ENCODE assay signal across 7 cellular contexts in the genomic region with DNA sequence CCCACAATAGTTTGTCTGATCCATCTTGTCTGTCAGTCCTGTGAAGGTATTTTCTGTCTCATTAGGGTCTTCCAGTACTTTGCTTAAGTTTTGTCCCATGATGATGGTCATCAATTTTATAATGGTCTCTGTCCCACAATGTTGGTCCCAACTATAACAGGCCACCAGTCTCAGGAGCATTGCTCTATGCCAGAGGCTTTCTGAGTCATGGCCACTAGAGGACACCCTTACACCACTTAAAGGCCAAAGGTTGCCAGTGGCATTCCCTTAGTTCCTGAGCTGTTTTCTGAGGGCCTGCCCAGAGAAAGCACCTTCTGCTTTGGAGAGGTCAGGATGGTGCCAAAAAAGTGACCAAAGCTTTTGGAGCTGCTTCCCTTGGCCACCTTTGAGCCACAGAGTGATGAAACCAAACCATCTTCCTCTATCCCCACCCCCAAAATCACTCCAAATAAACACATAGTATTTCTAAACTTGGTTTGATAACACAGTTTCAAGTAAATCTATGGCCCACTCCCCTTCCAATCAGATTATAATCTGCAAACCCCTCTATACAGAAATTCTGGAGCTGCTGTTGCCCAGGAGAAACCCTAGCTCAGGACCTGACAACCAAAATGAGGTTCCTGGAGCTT. TPM values are rescaled to one million over a fixed set of nuclear protein-coding genes. Genes with fewer than 3 reads are reported as not detected.
A peak's percentile ranks its signal among the peaks of the same experiment; 100 is the strongest.
DNase-seq lines count a peak whose midpoint lies in the region; ATAC-seq, FAIRE-seq and TF ChIP-seq lines count a peak whose summit lies in the region.

No MANE protein-coding gene starts in this region.

- H3K9ac ChIP-seq in K562 (ENCODE audit: insufficient read depth in 1 of 2, low read depth in 2 of 2, low read length in 2 of 2) = no peak overlapping the region

- no peaks in the 10 kb centered on the region for H3K4me1 ChIP-seq in K562 (replicated peaks in 1 of 2; ENCODE audit: control insufficient read depth in 2 of 2, insufficient read depth in 2 of 2, low read length in 2 of 2)

- H3K9me3 ChIP-seq in K562 (replicated peaks; ENCODE audit: control insufficient read depth, insufficient read depth, low read depth, low read length) = no peaks in the 10 kb centered on the region

- peak; percentile 96 for TF ChIP-seq CTCF in GM06990 (IDR thresholded peaks at IDR 0.05; ENCODE audit: insufficient read depth, low read length, poor library complexity, severe bottlenecking)
- peak; percentile 98 for TF ChIP-seq CTCF in LNCaP clone FGC (IDR thresholded peaks at IDR 0.05; ENCODE audit: control insufficient read depth, extremely low read depth, insufficient read depth)
- peak; percentile 84 to 91 (median 86) for TF ChIP-seq CTCF in K562 (IDR thresholded peaks at IDR 0.05 in 2 of 3, conservative IDR thresholded peaks at IDR 0.05 in 1 of 3; ENCODE audit: insufficient read depth in 2 of 3, low read depth in 1 of 3, low read length in 3 of 3)

- no TSS peak for BruUV-seq in K562 (replicated peaks; lab: Mats Ljungman, UMichigan)

- H2AFZ ChIP-seq in K562 (ENCODE audit: low read depth, low read length) = no peak overlapping the region

- H3K9me1 ChIP-seq in K562 (ENCODE audit: control insufficient read depth, insufficient read depth, low read length) = no peaks in the 10 kb centered on the region

- H3K27me3 ChIP-seq in GM06990 (replicated peaks; ENCODE audit: control insufficient read depth, insufficient read depth, low read length) = no peaks in the 10 kb centered on the region
- H3K27me3 ChIP-seq in K562 (ENCODE audit: control insufficient read depth in 2 of 2, insufficient read depth in 2 of 2, low read length in 2 of 2) = peaks cover 0 to 17% of the 10 kb centered on the region in 2 experiments; a peak in 2 of 5 replicates

- TF ChIP-seq EP300 in K562 (IDR thresholded peaks at IDR 0.05; ENCODE audit: low read length) = no peak

- H3K79me2 ChIP-seq in K562 (ENCODE audit: control insufficient read depth, insufficient read depth, low read length) = no peaks in the 10 kb centered on the region

- intact Hi-C loops in K562 (cut with micrococcal nuclease) = loop anchor here (1.0 to 2.0 kb wide), 4 partner anchors 26 to 203 kb away; no protein-coding TSS in a partner anchor

- in situ Hi-C loops in K562 (cut with MboI) = loop anchor here (5.0 kb wide), 1 partner anchor 91 kb away; no protein-coding TSS in a partner anchor

- no peak overlapping the region for H3K4me2 ChIP-seq in K562 (ENCODE audit: insufficient read depth, low read length)

- peak; percentile 89 to 91 for TF ChIP-seq RAD21 in K562 (CRISPR knock-in tag; conservative IDR thresholded peaks at IDR 0.05 in 1 of 2, IDR thresholded peaks at IDR 0.05 in 1 of 2)

- no peak overlapping the region for H3K4me3 ChIP-seq in GM06990 (replicated peaks; ENCODE audit: low read depth, low read length)
- H3K4me3 ChIP-seq in LNCaP clone FGC (ENCODE audit: low read depth, low read length) = no peak overlapping the region
- H3K4me3 ChIP-seq in K562 = no peak overlapping the region

- ATAC-seq in K562 = peak; percentile 96

- H3K36me3 ChIP-seq in GM06990 (ENCODE audit: control insufficient read depth, insufficient read depth, low read length) = no peaks in the 10 kb centered on the region
- H3K36me3 ChIP-seq in K562 (ENCODE audit: control insufficient read depth, insufficient read depth, low read length) = no peaks in the 10 kb centered on the region

- no peak for DNase-seq in GM06990 (ENCODE audit: extremely low read depth, insufficient read length)
- peak; percentile 73 for DNase-seq in H54 (ENCODE audit: insufficient read length, low spot score)
- peak; percentile 32 for DNase-seq in LNCaP clone FGC (ENCODE audit: low read depth)
- peak; percentile 70 for DNase-seq in SK-N-DZ (ENCODE audit: low spot score)
- DNase-seq in K562 (ENCODE audit: extremely low read depth in 1 of 4, low spot score in 3 of 4) = peak; percentile 59 to 71 (median 67)
- DNase-seq in iPS DF 19.7 (ENCODE audit: low read depth, low spot score) = peak; percentile 33
- DNase-seq in stimulated activated CD4-positive, alpha-beta T cell treated with anti-CD3 and anti-CD28 coated beads, Interleukin-12 subunit alpha, Interleukin-12 subunit beta, amount 100 ng/mL, for 4 hours = peak; percentile 31

- 0 out of 2 replicates have a peak, but pooled peaks cover 5% of the 10 kb centered on the region for H4K20me1 ChIP-seq in K562 (replicated peaks; ENCODE audit: control insufficient read depth, insufficient read depth, low read length)

- CTCF ChIA-PET in K562 (lab: Yijun Ruan, JAX; ENCODE audit: low intra/inter-chr PET ratio) = interaction anchor here (0.7 to 1.6 kb wide), 4 partner anchors 23 to 203 kb away, joined by 3 to 17 read pairs (median 4); no protein-coding TSS in a partner anchor

- peak; percentile 61 for FAIRE-seq in H54 (lab: Jason Lieb, UNC)
- peak; percentile 87 for FAIRE-seq in K562 (lab: Jason Lieb, UNC)

- POLR2A ChIA-PET in K562 (lab: Yijun Ruan, JAX) = interaction anchor here (0.7 to 1.8 kb wide), 5 partner anchors 10 to 171 kb away, joined by 3 to 9 read pairs (median 4); partner anchors contain the start of gene EIF3F

- TF ChIP-seq POLR2A in H54 (IDR thresholded peaks at IDR 0.05; ENCODE audit: low read depth, low read length) (no peak), K562 (conservative IDR thresholded peaks at IDR 0.05) (no peak)

- H3K27ac ChIP-seq in K562 (ENCODE audit: extremely low read depth, low read depth, low read length) = no peak overlapping the region

TF ChIP-seq in K562, 482 proteins besides CTCF, POLR2A, EP300 and RAD21 (continues in another document):
- TF ChIP-seq ZNF57 (CRISPR knock-in tag; IDR thresholded peaks at IDR 0.05) (no peak), BRF1 (IDR thresholded peaks at IDR 0.05; ENCODE audit: borderline replicate concordance, extremely low read depth, insufficient read length) (no peak), ZC3H11A (IDR thresholded peaks at IDR 0.05; ENCODE audit: low read depth, low read length) (no peak), KLF6 (CRISPR knock-in tag; IDR thresholded peaks at IDR 0.05; ENCODE audit: borderline replicate concordance) (no peak), ZNF668 (CRISPR knock-in tag; IDR thresholded peaks at IDR 0.05) (no peak), DDX20 (tag; IDR thresholded peaks at IDR 0.05; ENCODE audit: low read depth) (no peak), ERF (CRISPR knock-in tag; IDR thresholded peaks at IDR 0.05) (no peak)

RNA-seq across cellular contexts. Expression of gene EIF3F, which starts 19.3 kb away (rescaled TPM):
- 348 and 349 TPM in 2 replicates for polyA plus RNA-seq in SK-N-DZ (2014; cell fraction: cytosol; rRNA removed)
- 185 and 339 TPM in 2 replicates for polyA plus RNA-seq in SK-N-DZ (2014; cell fraction: nucleus; rRNA removed)
- 69.6 and 84.0 TPM in 2 replicates for total RNA-seq in K562 (2011; cell fraction: chromatin; rRNA removed; ENCODE audit: low replicate concordance)
- total RNA-seq in K562 (2011; cell fraction: nucleolus; rRNA removed) = 51.2 and 55.0 TPM in 2 replicates
- total RNA-seq in K562 (2011; cell fraction: nucleoplasm; rRNA removed) = 90.5 and 144 TPM in 2 replicates
- total RNA-seq in K562 (2014; rRNA removed) (189 and 258 TPM in 2 replicates), K562 (2014; rRNA removed; fragmentation: Illumina TruSeq; extraction: Trizol) (168 and 174 TPM in 2 replicates), K562 (2015; rRNA removed; fragmentation: Illumina TruSeq; extraction: Trizol) (135 and 137 TPM in 2 replicates), K562 (2021) (254 and 259 TPM in 2 replicates)
- polyA plus RNA-seq in K562 (2011; rRNA removed) (68.6 and 86.1 TPM in 2 replicates), K562 (2014; fragmentation: Illumina TruSeq; extraction: Trizol) (232 and 237 TPM in 2 replicates), K562 (2014; fragmentation: Nextera tagmentation; extraction: Ambion mirVana) (10 to 100 TPM; 50.1 to 59.7 TPM), K562 (2014; rRNA removed) (92.3 and 114 TPM in 2 replicates)
- polyA plus RNA-seq in K562 (2011; cell fraction: cytosol; rRNA removed) = 138 and 276 TPM in 2 replicates
- 112 and 136 TPM in 2 replicates for polyA plus RNA-seq in K562 (2011; cell fraction: nucleus; rRNA removed)
- 209 and 427 TPM in 2 replicates for polyA plus RNA-seq in K562 (2012)
- 109 and 158 TPM in 2 replicates for polyA minus RNA-seq in K562 (2011; rRNA and poly(A)+ RNA removed)
- 133 and 178 TPM in 2 replicates for polyA minus RNA-seq in K562 (2011; cell fraction: cytosol; rRNA and poly(A)+ RNA removed)
- polyA minus RNA-seq in K562 (2011; cell fraction: nucleus; rRNA and poly(A)+ RNA removed) = 35.4 and 57.6 TPM in 2 replicates

RNA-seq across cellular contexts. Expression of gene NLRP10, which starts 41.2 kb away (rescaled TPM):
- polyA plus RNA-seq in SK-N-DZ (2014; cell fraction: cytosol; rRNA removed) = not detected in 2 replicates
- polyA plus RNA-seq in SK-N-DZ (2014; cell fraction: nucleus; rRNA removed) = not detected in 2 replicates
- not detected in 2 replicates for total RNA-seq in K562 (2011; cell fraction: chromatin; rRNA removed; ENCODE audit: low replicate concordance)
- not detected in 2 replicates for total RNA-seq in K562 (2011; cell fraction: nucleolus; rRNA removed)
- total RNA-seq in K562 (2011; cell fraction: nucleoplasm; rRNA removed) = not detected in 2 replicates
- total RNA-seq in K562 (2014; rRNA removed) (0.14 TPM in 1 of 2 replicates, not detected in the other), K562 (2014; rRNA removed; fragmentation: Illumina TruSeq; extraction: Trizol) (0.04 TPM in 1 of 2 replicates, not detected in the other), K562 (2015; rRNA removed; fragmentation: Illumina TruSeq; extraction: Trizol) (not detected in 2 replicates), K562 (2021) (0.09 TPM in 1 of 2 replicates, not detected in the other)
- polyA plus RNA-seq in K562 (2011; rRNA removed) (not detected in 2 replicates), K562 (2014; fragmentation: Illumina TruSeq; extraction: Trizol) (not detected in 2 replicates), K562 (2014; fragmentation: Nextera tagmentation; extraction: Ambion mirVana) (not detected), K562 (2014; rRNA removed) (not detected in 2 replicates)
- not detected in 2 replicates for polyA plus RNA-seq in K562 (2011; cell fraction: cytosol; rRNA removed)
- polyA plus RNA-seq in K562 (2011; cell fraction: nucleus; rRNA removed) = not detected in 2 replicates
- polyA plus RNA-seq in K562 (2012) = 0.03 and 0.04 TPM in 2 replicates
- not detected in 2 replicates for polyA minus RNA-seq in K562 (2011; rRNA and poly(A)+ RNA removed)
- not detected in 2 replicates for polyA minus RNA-seq in K562 (2011; cell fraction: cytosol; rRNA and poly(A)+ RNA removed)
- polyA minus RNA-seq in K562 (2011; cell fraction: nucleus; rRNA and poly(A)+ RNA removed) = not detected in 2 replicates
